ENCODE assay signal across 22 cellular contexts in genomic region chrX:130147631-130148030, GRCh38. TPM values are rescaled to one million over a fixed set of nuclear protein-coding genes. Genes with fewer than 3 reads are reported as not detected.
"Had no signal": no experiment of that assay in that cellular context is flagged by ENCODE, and none has a peak within 500 bp of the region (broad histone marks: within the 10 kb centered on the region; RNA-seq: fewer than 3 reads in every experiment).

No MANE protein-coding gene starts in this region.

- H3K36me3 ChIP-seq: prostate gland, uterus had no signal

- H3K4me3 Mint-ChIP-seq: naive B cell; nephron; stimulated activated memory B cell treated with anti-CD40 and anti-IgM and Interleukin-4, amounts not matched to agents 10 μg/mL and 1 μg/mL and 100 μg/mL, for 72 hours; stimulated activated naive CD8-positive, alpha-beta T cell treated with anti-CD3 and anti-CD28 coated beads, Interleukin-15, Interleukin-2, amounts not matched to agents 100 ng/mL and 50 ng/mL, for 24 hours had no signal

- H3K27ac Mint-ChIP-seq: naive B cell; nephron; stimulated activated memory B cell treated with anti-CD40 and anti-IgM and Interleukin-4, amounts not matched to agents 10 μg/mL and 1 μg/mL and 100 μg/mL, for 72 hours; stimulated activated naive CD8-positive, alpha-beta T cell treated with anti-CD3 and anti-CD28 coated beads, Interleukin-15, Interleukin-2, amounts not matched to agents 100 ng/mL and 50 ng/mL, for 24 hours had no signal

- H3K9me3 ChIP-seq: esophagus muscularis mucosa, gastrocnemius medialis, heart right ventricle, prostate gland, spleen, tibial artery, upper lobe of left lung, uterus had no signal

- ATAC-seq: gastrocnemius medialis; heart right ventricle; sciatic nerve; stimulated activated memory B cell treated with anti-CD40 and anti-IgM and Interleukin-4, amounts not matched to agents 10 μg/mL and 1 μg/mL and 100 μg/mL, for 72 hours had no signal

- H3K27me3 Mint-ChIP-seq: naive B cell; stimulated activated memory B cell treated with anti-CD40 and anti-IgM and Interleukin-4, amounts not matched to agents 10 μg/mL and 1 μg/mL and 100 μg/mL, for 72 hours; stimulated activated naive CD8-positive, alpha-beta T cell treated with anti-CD3 and anti-CD28 coated beads, Interleukin-15, Interleukin-2, amounts not matched to agents 100 ng/mL and 50 ng/mL, for 24 hours had no signal

- H3K27me3 ChIP-seq: esophagus muscularis mucosa, gastrocnemius medialis, spleen, tibial artery, upper lobe of left lung, uterus had no signal

- H3K9me3 Mint-ChIP-seq: stimulated activated memory B cell treated with anti-CD40 and anti-IgM and Interleukin-4, amounts not matched to agents 10 μg/mL and 1 μg/mL and 100 μg/mL, for 72 hours; stimulated activated naive CD8-positive, alpha-beta T cell treated with anti-CD3 and anti-CD28 coated beads, Interleukin-15, Interleukin-2, amounts not matched to agents 100 ng/mL and 50 ng/mL, for 24 hours had no signal

- H3K4me3 ChIP-seq: esophagus muscularis mucosa, gastrocnemius medialis, heart right ventricle, prostate gland, spleen, tibial artery, upper lobe of left lung, uterus had no signal

- DNase-seq: effector memory CD4-positive, alpha-beta T cell; gastrocnemius medialis; heart right ventricle; hypothalamus; kidney glomerular epithelial cell; mesendoderm; naive B cell; spleen; stimulated activated CD4-positive, alpha-beta T cell treated with anti-CD3 and anti-CD28 coated beads, Interleukin-15, amount 100 ng/mL, for 24 hours; stimulated activated CD4-positive, alpha-beta T cell treated with anti-CD3 and anti-CD28 coated beads, Interleukin-1b, Interleukin-23, amount 100 ng/mL, for 48 hours; stimulated activated CD4-positive, alpha-beta T cell treated with anti-CD3 and anti-CD28 coated beads, Interleukin-4, amount 100 ng/mL, for 24 hours; tibial artery; upper lobe of left lung; uterus had no signal

- H3K4me1 Mint-ChIP-seq: naive B cell; nephron; stimulated activated memory B cell treated with anti-CD40 and anti-IgM and Interleukin-4, amounts not matched to agents 10 μg/mL and 1 μg/mL and 100 μg/mL, for 72 hours had no signal

- H3K4me1 ChIP-seq: esophagus muscularis mucosa, gastrocnemius medialis, parathyroid adenoma, prostate gland, spleen, tibial artery, upper lobe of left lung, uterus had no signal

- H3K27ac ChIP-seq: epithelial cell of prostate, esophagus muscularis mucosa, gastrocnemius medialis, heart right ventricle, parathyroid adenoma, prostate gland, spleen, tibial artery, upper lobe of left lung, uterus had no signal

RNA-seq across cellular contexts. Expression of gene RAB33A, which starts 24.1 kb away (rescaled TPM):
- total RNA-seq: gastrocnemius medialis, sciatic nerve had no signal
